Comparison of ENCODE assay signal across 17 cellular contexts in genomic region chr3:72473156-72473555, GRCh38.
A peak's percentile ranks its signal among the peaks of the same experiment; 100 is the strongest.
DNase-seq lines count a peak whose midpoint lies in the region; ATAC-seq, FAIRE-seq and TF ChIP-seq lines count a peak whose summit lies in the region.
"Had no signal": no experiment of that assay in that cellular context is flagged by ENCODE, and none has a peak within 500 bp of the region (broad histone marks: within the 10 kb centered on the region; RNA-seq: fewer than 3 reads in every experiment).

No MANE protein-coding gene starts in this region.

- TF ChIP-seq CTCF in brain microvascular endothelial cell (IDR thresholded peaks at IDR 0.05; ENCODE audit: low read depth, low read length, missing control alignments): no peak

- ATAC-seq in GM18870 (IDR thresholded peaks at IDR 0.05; ENCODE audit: unreplicated experiment) (peak; percentile 94), GM21367 (IDR thresholded peaks at IDR 0.05; ENCODE audit: unreplicated experiment) (peak; percentile 82), HG02981 (IDR thresholded peaks at IDR 0.05; ENCODE audit: unreplicated experiment) (peak; percentile 95)
- ATAC-seq: heart right ventricle, Right ventricle myocardium inferior had no signal

- peak overlapping the region; percentile 57 for H3K27ac Mint-ChIP-seq in T-helper 2 cell treated with Interferon-gamma antibody and Interleukin-4, amounts not matched to agents 5 μg/mL and 100 μg/mL, for 36 hours
- H3K27ac Mint-ChIP-seq: activated naive CD8-positive, alpha-beta T cell treated with anti-CD3 and anti-CD28 coated beads, Interleukin-2, amount 10 ng/mL, durations not matched to agents 7 days and 5 days had no signal

- H3K27me3 ChIP-seq in brain microvascular endothelial cell (replicated peaks): peaks cover 2% of the 10 kb centered on the region
- H3K27me3 ChIP-seq: heart right ventricle, right atrium auricular region had no signal

- H3K4me3 ChIP-seq in brain microvascular endothelial cell (ENCODE audit: low read depth, low read length): no peak overlapping the region
- H3K4me3 ChIP-seq: heart right ventricle, right atrium auricular region had no signal

- no peaks in the 10 kb centered on the region for H3K36me3 ChIP-seq in brain microvascular endothelial cell (replicated peaks)
- H3K36me3 ChIP-seq: heart right ventricle, right atrium auricular region had no signal

- no peak for FAIRE-seq in RCC 7860 (lab: Jason Lieb, UNC)

- in situ Hi-C loops in brain microvascular endothelial cell (cut with HindIII; ENCODE audit: low pct_ligation_motif_present, low sequenced_read_pairs): no loop called here

- H3K27ac ChIP-seq in brain microvascular endothelial cell: no peak overlapping the region
- H3K27ac ChIP-seq: heart right ventricle, right atrium auricular region, VCaP had no signal

- H3K9me3 Mint-ChIP-seq in T-helper 2 cell treated with Interferon-gamma antibody and Interleukin-4, amounts not matched to agents 5 μg/mL and 100 μg/mL, for 36 hours: peaks cover 4% of the 10 kb centered on the region
- H3K9me3 Mint-ChIP-seq: activated naive CD8-positive, alpha-beta T cell treated with anti-CD3 and anti-CD28 coated beads, Interleukin-2, amount 10 ng/mL, durations not matched to agents 7 days and 5 days had no signal

- H3K4me3 Mint-ChIP-seq in T-helper 2 cell treated with Interferon-gamma antibody and Interleukin-4, amounts not matched to agents 5 μg/mL and 100 μg/mL, for 36 hours: no peak overlapping the region
- H3K4me3 Mint-ChIP-seq: activated naive CD8-positive, alpha-beta T cell treated with anti-CD3 and anti-CD28 coated beads, Interleukin-2, amount 10 ng/mL, durations not matched to agents 7 days and 5 days had no signal

- no peaks in the 10 kb centered on the region for H3K27me3 Mint-ChIP-seq in T-helper 2 cell treated with Interferon-gamma antibody and Interleukin-4, amounts not matched to agents 5 μg/mL and 100 μg/mL, for 36 hours (ENCODE audit: low read depth)
- H3K27me3 Mint-ChIP-seq: activated naive CD8-positive, alpha-beta T cell treated with anti-CD3 and anti-CD28 coated beads, Interleukin-2, amount 10 ng/mL, durations not matched to agents 7 days and 5 days had no signal

- no peak for DNase-seq in T-helper 2 cell treated with Interferon-gamma antibody and Interleukin-4, amounts not matched to agents 5 μg/mL and 100 μg/mL, for 36 hours (ENCODE audit: low spot score)
- DNase-seq in SW 1271 (lab: John Stamatoyannopoulos, UW) (no peak), RCC 7860 (ENCODE audit: low spot score) (no peak), brain microvascular endothelial cell (no peak)
- DNase-seq in stimulated activated CD4-positive, alpha-beta T cell treated with anti-CD3 and anti-CD28 coated beads, Interleukin-2, amount 100 ng/mL, for 24 hours: no peak
- DNase-seq: activated naive CD8-positive, alpha-beta T cell treated with anti-CD3 and anti-CD28 coated beads, Interleukin-2, amount 10 ng/mL, durations not matched to agents 7 days and 5 days; Caco-2; effector CD8-positive, alpha-beta T cell; heart right ventricle; mesenchymal stem cell; NCI-H2081 treated with DMSO at 0.1 percent for 48 hours had no signal

- H3K36me3 Mint-ChIP-seq in T-helper 2 cell treated with Interferon-gamma antibody and Interleukin-4, amounts not matched to agents 5 μg/mL and 100 μg/mL, for 36 hours (ENCODE audit: low read depth): peaks cover 6% of the 10 kb centered on the region

- peaks cover 31% of the 10 kb centered on the region for H3K4me1 Mint-ChIP-seq in T-helper 2 cell treated with Interferon-gamma antibody and Interleukin-4, amounts not matched to agents 5 μg/mL and 100 μg/mL, for 36 hours (ENCODE audit: low read depth)
